In the genomic region with DNA sequence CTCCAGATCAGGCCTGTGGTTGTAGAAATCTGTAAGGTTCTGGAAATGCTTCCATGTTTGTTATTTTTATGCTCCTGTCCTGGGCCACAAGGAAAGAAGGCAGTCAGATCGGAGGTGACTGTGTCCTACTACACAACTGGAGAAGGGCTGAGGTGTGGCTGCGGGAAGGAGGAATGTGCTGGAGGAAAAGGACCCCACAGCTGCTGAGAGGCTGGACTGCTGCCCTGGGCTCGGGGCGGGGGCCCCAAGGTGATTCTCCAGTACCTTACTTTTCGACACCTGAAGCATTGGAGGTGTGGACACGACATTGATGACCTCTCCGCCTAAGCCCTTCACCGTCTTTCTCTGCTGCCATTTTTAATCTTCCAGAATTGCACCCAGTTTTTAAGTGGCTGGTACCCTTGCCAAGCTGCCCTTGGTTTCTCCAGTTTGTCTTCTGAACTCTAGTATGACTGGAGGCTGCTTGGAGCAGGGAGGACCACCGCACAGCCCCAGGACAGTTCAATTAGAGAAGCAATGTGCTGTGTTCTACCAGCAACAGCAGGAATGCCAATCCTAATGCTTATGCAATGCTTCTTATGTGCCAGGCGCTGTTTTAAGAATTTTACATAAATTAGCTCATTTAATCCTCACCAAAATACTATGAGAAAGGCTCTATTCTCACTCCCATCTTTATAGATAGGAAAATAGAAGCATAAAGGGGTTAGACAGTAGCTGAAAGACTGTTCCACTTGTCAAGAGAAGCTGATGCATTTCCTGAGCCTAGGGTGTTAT, we compare ENCODE assay signal across 18 cellular contexts. TPM values are rescaled to one million over a fixed set of nuclear protein-coding genes. Genes with fewer than 3 reads are reported as not detected.
A peak's percentile ranks its signal among the peaks of the same experiment; 100 is the strongest.
DNase-seq lines count a peak whose midpoint lies in the region; ATAC-seq, FAIRE-seq and TF ChIP-seq lines count a peak whose summit lies in the region.
"Had no signal": no experiment of that assay in that cellular context is flagged by ENCODE, and none has a peak within 500 bp of the region (broad histone marks: within the 10 kb centered on the region; RNA-seq: fewer than 3 reads in every experiment).

No MANE protein-coding gene starts in this region.

- DNase-seq in EH (ENCODE audit: low read depth): peak; percentile 60
- no peak for DNase-seq in RWPE1 (ENCODE audit: low spot score)
- DNase-seq in fibroblast of peridontal ligament (ENCODE audit: extremely low read depth): peak; percentile 51
- DNase-seq in sigmoid colon: peak; percentile 34
- DNase-seq in T-helper 17 cell: no peak
- no peak for DNase-seq in T-helper 1 cell
- no peak for DNase-seq in effector memory CD4-positive, alpha-beta T cell
- no peak for DNase-seq in GM12892 (ENCODE audit: insufficient read length)
- DNase-seq: activated CD4-positive, alpha-beta T cell treated with anti-CD3 and anti-CD28 coated beads, Interleukin-2, amount 50 U/mL, for 48 hours; activated T-cell treated with anti-CD3 and anti-CD28 coated beads, Interleukin-2, amount 50 U/mL, for 4 hours; AML-193; NCI-H1417 treated with DMSO at 0.1 percent for 48 hours; nucleus accumbens; stimulated activated naive CD8-positive, alpha-beta T cell treated with anti-CD3 and anti-CD28 coated beads, Interleukin-15, Interleukin-2, amounts not matched to agents 100 U/mL and 50 U/mL, for 24 hours had no signal

- peak overlapping the region; percentile 68 for H3K27ac ChIP-seq in RWPE1
- H3K27ac ChIP-seq in sigmoid colon: peak overlapping the region; percentile 28 to 37 (median 32)
- no peak overlapping the region for H3K27ac ChIP-seq in effector memory CD4-positive, alpha-beta T cell (ENCODE audit: insufficient read depth, low read length, poor library complexity, severe bottlenecking)

- no peak overlapping the region for H3K4me3 Mint-ChIP-seq in T-helper 17 cell
- H3K4me3 Mint-ChIP-seq: activated T-cell treated with anti-CD3 and anti-CD28 coated beads, Interleukin-2, amount 50 U/mL, for 4 hours had no signal

- peaks cover 23% of the 10 kb centered on the region for H3K27me3 Mint-ChIP-seq in T-helper 17 cell

- 87 to 88% methylated on average over 10 of the region's 10 CpGs for WGBS in sigmoid colon, 2 donors

- POLR2A ChIA-PET in RWPE1 (lab: Yijun Ruan, JAX; ENCODE audit: low non-redundant PET): no interaction called here

- no peak for TF ChIP-seq POLR2A in sigmoid colon (IDR thresholded peaks at IDR 0.05)
- TF ChIP-seq POLR2A in GM12892 (IDR thresholded peaks at IDR 0.05; ENCODE audit: low read depth, low read length): no peak

- H3K4me1 Mint-ChIP-seq in T-helper 17 cell: peaks cover 16% of the 10 kb centered on the region

- intact Hi-C loops in sigmoid colon (cut with DNase I): no loop called here

- FAIRE-seq in GM12892 (lab: Jason Lieb, UNC): no peak
- FAIRE-seq: endometrium, GM18507, TTC549, urothelium cell line had no signal

- TF ChIP-seq CTCF in RWPE1 (conservative IDR thresholded peaks at IDR 0.05; ENCODE audit: low read depth) (no peak), sigmoid colon (IDR thresholded peaks at IDR 0.05) (no peak)

- H3K36me3 ChIP-seq in sigmoid colon: no peaks in the 10 kb centered on the region
- H3K36me3 ChIP-seq in effector memory CD4-positive, alpha-beta T cell (ENCODE audit: control insufficient read depth, insufficient read depth, low read length): no peaks in the 10 kb centered on the region

- TF ChIP-seq EP300 in sigmoid colon (IDR thresholded peaks at IDR 0.05): no peak

- H3K9me3 ChIP-seq in sigmoid colon (no peaks in the 10 kb centered on the region), T-helper 17 cell (ENCODE audit: control insufficient read depth, low read length, poor library complexity, severe bottlenecking) (no peaks in the 10 kb centered on the region)
- H3K9me3 ChIP-seq in effector memory CD4-positive, alpha-beta T cell (ENCODE audit: control insufficient read depth, low read length): no peaks in the 10 kb centered on the region

- H3K27me3 ChIP-seq in sigmoid colon: peaks cover 0 to 39% (median 2%) of the 10 kb centered on the region in 3 donors
- no peaks in the 10 kb centered on the region for H3K27me3 ChIP-seq in effector memory CD4-positive, alpha-beta T cell (replicated peaks; ENCODE audit: control insufficient read depth, insufficient read depth, low read length, poor library complexity, severe bottlenecking)

- H3K4me3 ChIP-seq in sigmoid colon: no peak overlapping the region
- no peak overlapping the region for H3K4me3 ChIP-seq in effector memory CD4-positive, alpha-beta T cell (ENCODE audit: insufficient read depth, low read depth, low read length, poor library complexity, severe bottlenecking)

- peaks cover 2% of the 10 kb centered on the region for H3K36me3 Mint-ChIP-seq in T-helper 17 cell (ENCODE audit: low read depth)

- ATAC-seq in T-helper 17 cell: no peak
- ATAC-seq: activated T-cell treated with anti-CD3 and anti-CD28 coated beads, Interleukin-2, amount 50 U/mL, for 4 hours; stimulated activated naive CD8-positive, alpha-beta T cell treated with anti-CD3 and anti-CD28 coated beads, Interleukin-15, Interleukin-2, amounts not matched to agents 100 U/mL and 50 U/mL, for 24 hours had no signal

- CTCF ChIA-PET in RWPE1 (lab: Yijun Ruan, JAX): interaction anchor here (1.0 kb wide), 1 partner anchor 77 kb away, joined by 5 read pairs; no protein-coding TSS in a partner anchor

- H3K4me1 ChIP-seq in sigmoid colon: no peaks in the 10 kb centered on the region
- H3K4me1 ChIP-seq in effector memory CD4-positive, alpha-beta T cell (ENCODE audit: control insufficient read depth, insufficient read depth, low read length, poor library complexity, severe bottlenecking): peaks cover 3% of the 10 kb centered on the region

- H3K27ac Mint-ChIP-seq in T-helper 17 cell: no peak overlapping the region

RNA-seq across cellular contexts. Expression of gene ANKRD33B, which starts 13.5 kb away (rescaled TPM):
- 1 to 10 TPM; 2.7 to 4.6 (median 3.6) TPM for total RNA-seq in sigmoid colon
- 1 to 10 TPM in 2 of 3 donors, under 1 TPM in 1; 0.23 to 2.1 (median 1.2) TPM for polyA plus RNA-seq in sigmoid colon
- 10 to 100 TPM in 1 of 2 donors, 1 to 10 TPM in 1; 5.3 to 13.9 TPM for total RNA-seq in T-helper 17 cell
- 30.2 TPM for polyA plus RNA-seq in GM12892 (2012; ENCODE audit: missing spikeins)

Comparison
In these comparisons a context has a peak if more than half of its experiments do, and no peak if none do; other contexts are left out.
1. DNase-seq: peak in EH (single experiment), fibroblast of peridontal ligament (single experiment) and sigmoid colon (single experiment); none in RWPE1 (single experiment), T-helper 17 cell (0 of 3), T-helper 1 cell (0 of 5), effector memory CD4-positive, alpha-beta T cell (0 of 3) and GM12892 (single experiment).